Comparison of ENCODE assay signal across 14 cellular contexts in the genomic region with DNA sequence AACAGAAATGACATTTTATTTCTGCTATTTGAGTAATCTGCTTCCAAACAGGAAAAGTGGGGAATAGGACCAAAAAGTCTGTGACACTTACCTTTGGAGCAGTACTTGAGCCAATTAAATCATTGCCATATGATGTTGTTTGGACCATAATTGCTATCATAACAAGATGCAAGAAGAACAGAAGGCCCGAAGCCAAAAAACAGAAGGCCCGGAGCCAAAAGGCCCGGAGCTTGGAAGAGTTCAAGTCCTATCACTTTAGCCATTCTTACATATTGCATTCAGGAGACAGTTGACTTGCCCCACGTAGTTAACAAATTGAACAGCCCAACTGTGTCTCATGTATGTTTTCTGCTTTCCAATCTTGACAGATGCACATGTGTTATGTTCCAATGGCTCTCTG.
"Had no signal": no experiment of that assay in that cellular context is flagged by ENCODE, and none has a peak within 500 bp of the region (broad histone marks: within the 10 kb centered on the region; RNA-seq: fewer than 3 reads in every experiment).

No MANE protein-coding gene starts in this region.

- DNase-seq: activated CD4-positive, alpha-beta T cell treated with anti-CD3 and anti-CD28 coated beads for 36 hours; activated CD4-positive, alpha-beta T cell treated with anti-CD3 and anti-CD28 coated beads, Interleukin-2, amount 50 U/mL, for 48 hours; activated gamma-delta T cell treated with Interleukin-2 at 50 U/mL for 16 hours; amniotic stem cell; effector memory CD4-positive, alpha-beta T cell; pancreas; sigmoid colon; stimulated activated CD4-positive, alpha-beta T cell treated with anti-CD3 and anti-CD28 coated beads, Interleukin-4, amount 100 ng/mL, for 24 hours; stomach; testis had no signal

- H3K4me1 ChIP-seq: testis had no signal

- H3K9me3 ChIP-seq: neutrophil, pancreas, sigmoid colon, stomach, testis had no signal

- H3K4me3 ChIP-seq: pancreas, sigmoid colon, stomach, testis had no signal

- ATAC-seq: activated CD4-positive, alpha-beta T cell treated with anti-CD3 and anti-CD28 coated beads for 36 hours; natural killer cell treated with Interleukin-12 subunit alpha and Interleukin-12 subunit beta and Interleukin-15 and Interleukin-18, amount 100 ng/mL, for 72 hours; pancreas; stimulated activated effector memory CD8-positive, alpha-beta T cell treated with anti-CD3 and anti-CD28 coated beads, Interleukin-12 subunit alpha, Interleukin-12 subunit beta, amount 100 ng/mL, for 72 hours; WTC11 had no signal

- H3K27me3 ChIP-seq: neutrophil, pancreas, sigmoid colon, stomach, testis had no signal

- H3K27ac ChIP-seq: neutrophil, sigmoid colon, testis had no signal

- H3K36me3 ChIP-seq: neutrophil, pancreas, sigmoid colon, stomach had no signal
